31 cellular contexts compared by ENCODE assay signal in the genomic region with DNA sequence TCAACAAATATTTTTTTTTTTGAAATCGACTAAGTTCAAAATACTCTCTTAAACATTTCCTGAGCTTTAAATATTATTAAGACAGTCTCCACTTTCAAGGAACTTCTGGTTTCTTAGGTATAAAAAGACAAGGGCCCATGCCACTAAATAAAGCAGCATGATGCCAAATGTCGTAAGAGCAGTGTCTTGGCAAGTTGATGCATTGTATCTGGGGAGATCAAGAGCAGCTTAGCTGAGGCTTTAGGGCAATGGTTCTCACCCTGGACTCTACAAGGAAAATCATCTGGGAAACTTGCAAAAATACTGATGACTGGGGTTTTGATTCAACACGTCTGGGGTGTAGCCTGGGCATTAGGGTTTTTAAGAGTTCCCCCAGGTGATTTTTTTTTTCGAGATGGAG. TPM values are rescaled to one million over a fixed set of nuclear protein-coding genes. Genes with fewer than 3 reads are reported as not detected.
"Had no signal": no experiment of that assay in that cellular context is flagged by ENCODE, and none has a peak within 500 bp of the region (broad histone marks: within the 10 kb centered on the region; RNA-seq: fewer than 3 reads in every experiment).

No MANE protein-coding gene starts in this region.

- DNase-seq: activated CD4-positive, alpha-beta memory T cell treated with anti-CD3 and anti-CD28 coated beads, Interleukin-2, amount 10 ng/mL, durations not matched to agents 7 days and 5 days; activated CD4-positive, alpha-beta T cell treated with anti-CD3 and anti-CD28 coated beads for 1 hour; activated CD4-positive, alpha-beta T cell treated with anti-CD3 and anti-CD28 coated beads for 4 hours; activated CD4-positive, alpha-beta T cell treated with anti-CD3 and anti-CD28 coated beads, Interleukin-2, amount 10 ng/mL, durations not matched to agents 7 days and 5 days; activated CD4-positive, alpha-beta T cell treated with anti-CD3 and anti-CD28 coated beads, Interleukin-2, amount 50 U/mL, for 4 hours; activated CD8-positive, alpha-beta memory T cell treated with anti-CD3 and anti-CD28 coated beads, Interleukin-2, amount 50 U/mL, for 48 hours; activated gamma-delta T cell; activated naive CD4-positive, alpha-beta T cell; activated naive CD4-positive, alpha-beta T cell treated with anti-CD3 and anti-CD28 coated beads, Interleukin-2, amount 10 ng/mL, durations not matched to agents 7 days and 5 days; activated naive CD8-positive, alpha-beta T cell treated with anti-CD3 and anti-CD28 coated beads, Interleukin-2, amount 10 ng/mL, durations not matched to agents 7 days and 5 days; activated T-cell treated with anti-CD3 and anti-CD28 coated beads for 4 hours; activated T-cell treated with anti-CD3 and anti-CD28 coated beads, Interleukin-2, amount 50 U/mL, for 24 hours; activated T-cell treated with anti-CD3 and anti-CD28 coated beads, Interleukin-2, amount 50 U/mL, for 72 hours; amniotic stem cell; anterior cingulate cortex; body of pancreas; caudate nucleus; cortex of kidney; dermis blood vessel endothelial cell; effector CD4-positive, alpha-beta T cell; effector memory CD8-positive, alpha-beta T cell; erythroblast; foreskin keratinocyte; gastrocnemius medialis; glutamatergic neuron; heart left ventricle; T-helper 2 cell had no signal

- H3K4me3 ChIP-seq: body of pancreas, esophagus muscularis mucosa, gastrocnemius medialis, heart left ventricle had no signal

- H3K27ac ChIP-seq: body of pancreas, esophagus muscularis mucosa, foreskin keratinocyte, gastrocnemius medialis, heart left ventricle, VCaP had no signal

- H3K36me3 ChIP-seq: esophagus muscularis mucosa, gastrocnemius medialis, heart left ventricle had no signal

- ATAC-seq: activated naive CD4-positive, alpha-beta T cell treated with anti-CD3 and anti-CD28 coated beads, Interleukin-2, amount 50 U/mL, for 72 hours; activated T-cell treated with anti-CD3 and anti-CD28 coated beads, Interleukin-2, amount 50 U/mL, for 72 hours; body of pancreas; effector memory CD8-positive, alpha-beta T cell; foreskin keratinocyte; heart left ventricle had no signal

- H3K4me1 ChIP-seq: body of pancreas, esophagus muscularis mucosa, foreskin keratinocyte, heart left ventricle had no signal

- H3K9me3 ChIP-seq: body of pancreas, esophagus muscularis mucosa, gastrocnemius medialis, heart left ventricle had no signal

- H3K27me3 ChIP-seq: body of pancreas, foreskin keratinocyte, gastrocnemius medialis, heart left ventricle had no signal

RNA-seq across cellular contexts. Expression of gene COL4A3, which starts 41.3 kb away (rescaled TPM):
- total RNA-seq: activated CD4-positive, alpha-beta T cell treated with anti-CD3 and anti-CD28 coated beads, Interleukin-2, amount 10 ng/mL, durations not matched to agents 7 days and 5 days; activated naive CD4-positive, alpha-beta T cell treated with anti-CD3 and anti-CD28 coated beads, Interleukin-2, amount 50 U/mL, for 72 hours; activated naive CD8-positive, alpha-beta T cell treated with anti-CD3 and anti-CD28 coated beads, Interleukin-2, amount 10 ng/mL, durations not matched to agents 7 days and 5 days; T-helper 1 cell treated with Interleukin-12 subunit alpha and Interleukin-12 subunit beta and Interleukin-4 antibody, amounts not matched to agents 30 ng/mL and 1 ng/mL, for 36 hours had no signal

RNA-seq across cellular contexts. Expression of gene COL4A4, which starts 41.7 kb away (rescaled TPM):
- total RNA-seq: activated naive CD4-positive, alpha-beta T cell treated with anti-CD3 and anti-CD28 coated beads, Interleukin-2, amount 50 U/mL, for 72 hours; activated naive CD8-positive, alpha-beta T cell treated with anti-CD3 and anti-CD28 coated beads, Interleukin-2, amount 10 ng/mL, durations not matched to agents 7 days and 5 days; T-helper 1 cell treated with Interleukin-12 subunit alpha and Interleukin-12 subunit beta and Interleukin-4 antibody, amounts not matched to agents 30 ng/mL and 1 ng/mL, for 36 hours had no signal
